In the genomic region with DNA sequence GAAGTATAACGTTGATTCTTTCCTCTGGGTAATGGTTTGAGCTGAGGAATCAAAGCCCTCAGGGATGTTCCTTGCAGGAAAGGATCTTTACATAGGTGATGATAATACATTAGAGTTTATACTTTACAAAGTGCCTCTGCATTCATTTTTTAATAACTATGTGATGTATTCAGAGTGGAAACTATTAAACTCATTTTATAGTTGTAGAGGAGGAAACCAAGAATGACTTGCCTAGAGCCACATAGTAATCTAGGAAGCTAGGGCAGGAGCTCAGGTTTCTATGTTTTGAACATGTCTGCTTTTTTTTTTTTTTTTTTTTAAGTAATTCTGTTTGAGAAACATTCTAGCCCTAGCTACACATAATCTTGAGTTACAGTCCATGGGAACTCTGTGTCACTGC, we compare ENCODE assay signal across 5 cellular contexts.
"Had no signal": no experiment of that assay in that cellular context is flagged by ENCODE, and none has a peak within 500 bp of the region (broad histone marks: within the 10 kb centered on the region; RNA-seq: fewer than 3 reads in every experiment).

No MANE protein-coding gene starts in this region.

- DNase-seq: IMR-90, KBM-7 had no signal

- H3K27ac ChIP-seq: HL-60 had no signal

- ATAC-seq: HepG2, K562 had no signal

- H3K4me3 ChIP-seq: K562 had no signal
